ENCODE assay signal across 33 cellular contexts in genomic region chr2:68997401-68997800, GRCh38. TPM values are rescaled to one million over a fixed set of nuclear protein-coding genes. Genes with fewer than 3 reads are reported as not detected.
"Had no signal": no experiment of that assay in that cellular context is flagged by ENCODE, and none has a peak within 500 bp of the region (broad histone marks: within the 10 kb centered on the region; RNA-seq: fewer than 3 reads in every experiment).

No MANE protein-coding gene starts in this region.

- H3K27ac ChIP-seq: adrenal gland, ascending aorta, breast epithelium, cardiac muscle cell, colonic mucosa, epithelial cell of prostate, gastroesophageal sphincter, WERI-Rb-1 had no signal

- H3K4me1 ChIP-seq: adrenal gland, ascending aorta, breast epithelium, colonic mucosa had no signal

- H3K4me3 Mint-ChIP-seq: activated B cell treated with CpG ODN at 0.5 μM for 24 hours; activated CD8-positive, alpha-beta T cell treated with anti-CD3 and anti-CD28 coated beads for 36 hours; activated naive CD8-positive, alpha-beta T cell; activated T-cell treated with anti-CD3 and anti-CD28 coated beads, Interleukin-2, amount 50 U/mL, for 4 hours; activated T-helper 17 cell treated with anti-CD3 and anti-CD28 coated beads, Interleukin-2, amount 50 U/mL, for 72 hours; brain; T-cell; T-helper 1 cell treated with Interleukin-12 subunit alpha and Interleukin-12 subunit beta and Interleukin-4 antibody, amounts not matched to agents 30 μg/mL and 1 μg/mL, for 36 hours; T-helper 2 cell treated with Interferon-gamma antibody and Interleukin-4, amounts not matched to agents 5 μg/mL and 100 μg/mL, for 36 hours had no signal

- H3K9me3 Mint-ChIP-seq: activated CD8-positive, alpha-beta T cell treated with anti-CD3 and anti-CD28 coated beads for 36 hours had no signal

- H3K36me3 ChIP-seq: adrenal gland, ascending aorta, breast epithelium, cardiac muscle cell, colonic mucosa, gastroesophageal sphincter, WERI-Rb-1 had no signal

- H3K27me3 ChIP-seq: adrenal gland, ascending aorta, breast epithelium, cardiac muscle cell, colonic mucosa, gastroesophageal sphincter had no signal

- H3K4me3 ChIP-seq: adrenal gland, ascending aorta, breast epithelium, cardiac muscle cell, colonic mucosa, gastroesophageal sphincter had no signal

- H3K4me1 Mint-ChIP-seq: activated B cell treated with CpG ODN at 0.5 μM for 24 hours; activated T-helper 17 cell treated with anti-CD3 and anti-CD28 coated beads, Interleukin-2, amount 50 U/mL, for 72 hours; T-cell had no signal

- ATAC-seq: activated CD4-positive, CD25-positive, alpha-beta regulatory T cell treated with anti-CD3 and anti-CD28 coated beads, Interleukin-2, amount 50 U/mL, for 24 hours; activated CD8-positive, alpha-beta T cell treated with anti-CD3 and anti-CD28 coated beads for 36 hours; activated T-cell treated with anti-CD3 and anti-CD28 coated beads, Interleukin-2, amount 50 U/mL, for 4 hours; activated T-helper 17 cell treated with anti-CD3 and anti-CD28 coated beads, Interleukin-2, amount 50 U/mL, for 72 hours; gastroesophageal sphincter; T-cell had no signal

- H3K36me3 Mint-ChIP-seq: activated naive CD8-positive, alpha-beta T cell; brain; T-cell had no signal

- H3K27ac Mint-ChIP-seq: activated B cell treated with CpG ODN at 0.5 μM for 24 hours; activated CD8-positive, alpha-beta T cell treated with anti-CD3 and anti-CD28 coated beads for 36 hours; activated naive CD8-positive, alpha-beta T cell; activated T-helper 17 cell treated with anti-CD3 and anti-CD28 coated beads, Interleukin-2, amount 50 U/mL, for 72 hours; brain; T-cell; T-helper 1 cell treated with Interleukin-12 subunit alpha and Interleukin-12 subunit beta and Interleukin-4 antibody, amounts not matched to agents 30 μg/mL and 1 μg/mL, for 36 hours; T-helper 2 cell treated with Interferon-gamma antibody and Interleukin-4, amounts not matched to agents 5 μg/mL and 100 μg/mL, for 36 hours had no signal

- H3K9me3 ChIP-seq: adrenal gland, ascending aorta, colonic mucosa had no signal

- DNase-seq: activated B cell treated with CpG ODN at 0.5 μM for 24 hours; activated CD4-positive, alpha-beta T cell treated with anti-CD3 and anti-CD28 coated beads for 48 hours; activated CD4-positive, alpha-beta T cell treated with anti-CD3 and anti-CD28 coated beads, Interleukin-2, amount 50 U/mL, for 1 hour; activated CD4-positive, alpha-beta T cell treated with anti-CD3 and anti-CD28 coated beads, Interleukin-2, amount 50 U/mL, for 48 hours; activated CD8-positive, alpha-beta memory T cell treated with anti-CD3 and anti-CD28 coated beads for 24 hours; activated CD8-positive, alpha-beta T cell treated with anti-CD3 and anti-CD28 coated beads for 36 hours; activated effector memory CD4-positive, alpha-beta T cell treated with Interleukin-2 at 50 U/mL for 16 hours; activated gamma-delta T cell treated with Interleukin-2 at 50 U/mL for 16 hours; activated naive CD4-positive, alpha-beta T cell treated with anti-CD3 and anti-CD28 coated beads, Interleukin-2, amount 50 U/mL, for 16 hours; activated naive CD4-positive, alpha-beta T cell treated with Interleukin-2 at 50 U/mL for 16 hours; activated T-cell treated with anti-CD3 and anti-CD28 coated beads, Interleukin-2, amount 50 U/mL, for 4 hours; adrenal gland; central memory CD4-positive, alpha-beta T cell; cerebellar nuclear complex; colonic mucosa; effector CD8-positive, alpha-beta T cell; foreskin melanocyte; SW 1271; T-cell; T1000; WERI-Rb-1 had no signal

RNA-seq across cellular contexts. Expression of gene GKN1, which starts 23.0 kb away (rescaled TPM):
- polyA plus RNA-seq: cardiac muscle cell, endothelial cell of umbilical vein had no signal

RNA-seq across cellular contexts. Expression of gene GKN2, which starts 44.7 kb away (rescaled TPM):
- polyA plus RNA-seq: cardiac muscle cell, endothelial cell of umbilical vein had no signal
